Comparison of ENCODE assay signal across 1 cellular context in genomic region chr12:39752482-39753147, GRCh38.
TF ChIP-seq lines count a peak whose summit lies in the region.

No MANE protein-coding gene starts in this region.

TF ChIP-seq in GM23338, 12 proteins besides CTCF, POLR2A, EP300 and RAD21 (continued from another document):
- no peak for TF ChIP-seq EZH2phosphoT487 (IDR thresholded peaks at IDR 0.05; ENCODE audit: unreplicated experiment)
- TF ChIP-seq ETS1 (IDR thresholded peaks at IDR 0.05): no peak
- no peak for TF ChIP-seq JUNB (IDR thresholded peaks at IDR 0.05; ENCODE audit: unreplicated experiment)
- TF ChIP-seq STAT1 (IDR thresholded peaks at IDR 0.05; ENCODE audit: unreplicated experiment): no peak
- 0 out of 2 replicates have a peak, but pooled peaks have one; percentile 16 for TF ChIP-seq NANOG (IDR thresholded peaks at IDR 0.05; ENCODE audit: borderline replicate concordance)
- peak; percentile 65; the same call in 1 of the 2 replicates for TF ChIP-seq ZNF462 (CRISPR knock-in tag; IDR thresholded peaks at IDR 0.05)
